In genomic region chr2:20642026-20642971, GRCh38 we compare ENCODE assay signal across 1 cellular context.
TF ChIP-seq lines count a peak whose summit lies in the region.

No MANE protein-coding gene starts in this region.

TF ChIP-seq in HepG2, 621 proteins besides CTCF, POLR2A, EP300 and RAD21 (continued from another document and continues in another):
- TF ChIP-seq BCLAF1 (IDR thresholded peaks at IDR 0.05) = no peak
- no peak for TF ChIP-seq PHB2 (IDR thresholded peaks at IDR 0.05; ENCODE audit: partially characterized antibody)
- TF ChIP-seq ZNF17 (CRISPR knock-in tag; IDR thresholded peaks at IDR 0.05) = no peak
- TF ChIP-seq HNRNPK (IDR thresholded peaks at IDR 0.05; ENCODE audit: low read depth, low read length, poor library complexity, severe bottlenecking) = no peak
- no peak for TF ChIP-seq EZH2 (conservative IDR thresholded peaks at IDR 0.05; ENCODE audit: low read depth, low read length)
- no peak for TF ChIP-seq WIZ (CRISPR knock-in tag; IDR thresholded peaks at IDR 0.05)
- TF ChIP-seq HOXD1 (CRISPR knock-in tag; IDR thresholded peaks at IDR 0.05) = no peak
- TF ChIP-seq RXRB (CRISPR knock-in tag; IDR thresholded peaks at IDR 0.05; ENCODE audit: borderline replicate concordance) = 0 out of 2 replicates have a peak, but pooled peaks have one; percentile 23
- TF ChIP-seq ZNF607 (CRISPR knock-in tag; IDR thresholded peaks at IDR 0.05; ENCODE audit: borderline replicate concordance) = no peak
- peak; percentile 69 for TF ChIP-seq PTBP1 (IDR thresholded peaks at IDR 0.05; ENCODE audit: low read depth, low read length, poor library complexity, severe bottlenecking)
- no peak for TF ChIP-seq RERE (CRISPR knock-in tag; IDR thresholded peaks at IDR 0.05; ENCODE audit: low read depth)
- TF ChIP-seq ZNF513 (CRISPR knock-in tag; conservative IDR thresholded peaks at IDR 0.05) = no peak
- TF ChIP-seq TMF1 (CRISPR knock-in tag; IDR thresholded peaks at IDR 0.05; ENCODE audit: low read depth) = no peak
- TF ChIP-seq ZNF850 (CRISPR knock-in tag; conservative IDR thresholded peaks at IDR 0.05) = 0 out of 2 replicates have a peak, but pooled peaks have one; percentile 47
- no peak for TF ChIP-seq SNAPC2 (CRISPR knock-in tag; IDR thresholded peaks at IDR 0.05)
- peak; percentile 43; the same call in 1 of the 2 replicates for TF ChIP-seq RFX5 (IDR thresholded peaks at IDR 0.05; ENCODE audit: low read depth, low read length)
- no peak for TF ChIP-seq MLX (CRISPR knock-in tag; IDR thresholded peaks at IDR 0.05)
- TF ChIP-seq ISL2 (CRISPR knock-in tag; IDR thresholded peaks at IDR 0.05) = 0 out of 2 replicates have a peak, but pooled peaks have one; percentile 39
- 0 out of 2 replicates have a peak, but pooled peaks have one; percentile 80 for TF ChIP-seq ZNF333 (CRISPR knock-in tag; IDR thresholded peaks at IDR 0.05; ENCODE audit: borderline replicate concordance)
- no peak for TF ChIP-seq TGIF2 (CRISPR knock-in tag; IDR thresholded peaks at IDR 0.05)
- 0 out of 2 replicates have a peak, but pooled peaks have one; percentile 26 for TF ChIP-seq ZNF563 (CRISPR knock-in tag; IDR thresholded peaks at IDR 0.05)
- TF ChIP-seq JDP2 (CRISPR knock-in tag; IDR thresholded peaks at IDR 0.05; ENCODE audit: borderline replicate concordance) = no peak
- no peak for TF ChIP-seq HMG20A (CRISPR knock-in tag; IDR thresholded peaks at IDR 0.05; ENCODE audit: borderline replicate concordance)
- 0 out of 2 replicates have a peak, but pooled peaks have one; percentile 34 for TF ChIP-seq SIN3B (IDR thresholded peaks at IDR 0.05; ENCODE audit: low read length)
- TF ChIP-seq ZNF781 (CRISPR knock-in tag; IDR thresholded peaks at IDR 0.05; ENCODE audit: borderline replicate concordance, not compliant biosample characterization) = no peak
- TF ChIP-seq FLYWCH1 (CRISPR knock-in tag; IDR thresholded peaks at IDR 0.05) = no peak
- TF ChIP-seq RBAK (CRISPR knock-in tag; IDR thresholded peaks at IDR 0.05) = peak; percentile 1; the same call in 1 of the 2 replicates
- TF ChIP-seq ARHGAP35 (CRISPR knock-in tag; IDR thresholded peaks at IDR 0.05; ENCODE audit: borderline replicate concordance) = no peak
- TF ChIP-seq HOXA3 (CRISPR knock-in tag; IDR thresholded peaks at IDR 0.05) = peak; percentile 9; the same call in 1 of the 2 replicates
- TF ChIP-seq ZSCAN30 (CRISPR knock-in tag; IDR thresholded peaks at IDR 0.05) = no peak
- no peak for TF ChIP-seq ARNTL (CRISPR knock-in tag; IDR thresholded peaks at IDR 0.05)
- peak; percentile 87 for TF ChIP-seq HNF1B (CRISPR knock-in tag; IDR thresholded peaks at IDR 0.05)
- TF ChIP-seq ZNF451 (CRISPR knock-in tag; IDR thresholded peaks at IDR 0.05) = no peak
- TF ChIP-seq RBM22 (optimal IDR thresholded peaks at IDR 0.05; ENCODE audit: low read length) = no peak
- no peak for TF ChIP-seq JARID2 (CRISPR knock-in tag; IDR thresholded peaks at IDR 0.05; ENCODE audit: insufficient replicate concordance)
- no peak for TF ChIP-seq MBD4 (IDR thresholded peaks at IDR 0.05; ENCODE audit: borderline replicate concordance, low read length)
- no peak for TF ChIP-seq GATA4 (IDR thresholded peaks at IDR 0.05; ENCODE audit: borderline replicate concordance, low read depth)
- TF ChIP-seq NFIB (CRISPR knock-in tag; IDR thresholded peaks at IDR 0.05; ENCODE audit: borderline replicate concordance) = no peak
- TF ChIP-seq ZNF788 (CRISPR knock-in tag; IDR thresholded peaks at IDR 0.05; ENCODE audit: borderline replicate concordance) = peak; percentile 74; the same call in 1 of the 2 replicates
- 0 out of 2 replicates have a peak, but pooled peaks have one; percentile 56 for TF ChIP-seq ZBTB7B (CRISPR knock-in tag; IDR thresholded peaks at IDR 0.05)
- TF ChIP-seq ATF4 (CRISPR knock-in tag; IDR thresholded peaks at IDR 0.05) = no peak
- TF ChIP-seq ARID3A (IDR thresholded peaks at IDR 0.05; ENCODE audit: low read depth, low read length) = no peak
- no peak for TF ChIP-seq ZBTB10 (CRISPR knock-in tag; IDR thresholded peaks at IDR 0.05; ENCODE audit: borderline replicate concordance)
- TF ChIP-seq ISX (CRISPR knock-in tag; conservative IDR thresholded peaks at IDR 0.05) = no peak
- TF ChIP-seq HOMEZ (CRISPR knock-in tag; IDR thresholded peaks at IDR 0.05; ENCODE audit: low read depth) = peak; percentile 30; the same call in 1 of the 2 replicates
- no peak for TF ChIP-seq ZNF792 (CRISPR knock-in tag; IDR thresholded peaks at IDR 0.05)
